Comparison of ENCODE assay signal across 1 cellular context in the genomic region with DNA sequence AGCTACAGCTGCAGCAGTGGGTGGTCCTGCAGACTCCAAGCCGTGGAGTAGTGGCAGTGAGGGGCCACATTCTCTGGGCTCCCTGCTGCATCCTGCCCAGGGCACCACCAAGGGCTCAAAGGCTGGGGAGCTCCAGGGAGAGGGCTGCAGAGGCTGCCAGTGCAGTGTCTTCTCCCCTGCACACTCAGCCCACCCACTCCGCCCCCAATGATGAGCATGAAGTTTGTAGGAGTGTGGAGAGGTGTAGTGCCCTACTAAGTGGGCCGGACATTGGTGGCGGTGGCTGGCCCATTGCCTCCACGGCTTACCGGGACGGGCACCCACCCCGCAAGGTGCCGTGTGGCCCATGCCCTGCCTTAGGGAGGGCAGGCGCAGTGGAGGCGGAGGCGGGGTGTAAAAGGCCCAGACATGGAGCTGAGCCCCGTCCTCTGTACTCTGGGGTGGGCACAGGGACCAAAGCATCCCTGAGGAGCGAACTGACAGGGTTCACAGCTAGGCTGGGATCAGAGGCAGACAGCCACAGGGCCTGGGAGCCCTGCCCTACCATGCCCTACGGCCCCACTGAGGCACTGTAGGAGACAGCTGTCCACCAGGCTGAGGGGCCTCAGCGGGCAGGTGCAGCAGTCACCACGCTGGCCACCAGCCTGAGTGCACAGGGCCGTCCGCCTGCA.
A peak's percentile ranks its signal among the peaks of the same experiment; 100 is the strongest.
TF ChIP-seq lines count a peak whose summit lies in the region.

No MANE protein-coding gene starts in this region.

TF ChIP-seq in HepG2, 621 proteins besides CTCF, POLR2A, EP300 and RAD21:
- TF ChIP-seq RELA (CRISPR knock-in tag; IDR thresholded peaks at IDR 0.05): no peak
- TF ChIP-seq ZKSCAN5 (CRISPR knock-in tag; IDR thresholded peaks at IDR 0.05): no peak
- TF ChIP-seq ZNF589 (CRISPR knock-in tag; conservative IDR thresholded peaks at IDR 0.05): no peak
- TF ChIP-seq HNRNPL (IDR thresholded peaks at IDR 0.05; ENCODE audit: low read depth, low read length): 0 out of 2 replicates have a peak, but pooled peaks have one; percentile 31
- TF ChIP-seq, protein P1, sequence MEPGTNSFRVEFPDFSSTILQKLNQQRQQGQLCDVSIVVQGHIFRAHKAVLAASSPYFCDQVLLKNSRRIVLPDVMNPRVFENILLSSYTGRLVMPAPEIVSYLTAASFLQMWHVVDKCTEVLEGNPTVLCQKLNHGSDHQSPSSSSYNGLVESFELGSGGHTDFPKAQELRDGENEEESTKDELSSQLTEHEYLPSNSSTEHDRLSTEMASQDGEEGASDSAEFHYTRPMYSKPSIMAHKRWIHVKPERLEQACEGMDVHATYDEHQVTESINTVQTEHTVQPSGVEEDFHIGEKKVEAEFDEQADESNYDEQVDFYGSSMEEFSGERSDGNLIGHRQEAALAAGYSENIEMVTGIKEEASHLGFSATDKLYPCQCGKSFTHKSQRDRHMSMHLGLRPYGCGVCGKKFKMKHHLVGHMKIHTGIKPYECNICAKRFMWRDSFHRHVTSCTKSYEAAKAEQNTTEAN (CRISPR knock-in tag; conservative IDR thresholded peaks at IDR 0.05): no peak
